Comparison of ENCODE assay signal across 15 cellular contexts in genomic region chr12:68789144-68789878, GRCh38.
"Had no signal": no experiment of that assay in that cellular context is flagged by ENCODE, and none has a peak within 500 bp of the region (broad histone marks: within the 10 kb centered on the region; RNA-seq: fewer than 3 reads in every experiment).

No MANE protein-coding gene starts in this region.

- H3K27me3 ChIP-seq: brain microvascular endothelial cell, thyroid gland had no signal

- H3K4me3 ChIP-seq: thyroid gland had no signal

- H3K36me3 ChIP-seq: brain microvascular endothelial cell, thyroid gland had no signal

- H3K9ac ChIP-seq: parathyroid adenoma had no signal

- H3K4me1 ChIP-seq: parathyroid adenoma had no signal

- DNase-seq: activated B cell treated with CpG ODN at 0.5 μM for 24 hours; activated CD4-positive, alpha-beta T cell treated with anti-CD3 and anti-CD28 coated beads, Interleukin-2, amount 10 ng/mL, durations not matched to agents 24 days and 14 days; activated naive CD8-positive, alpha-beta T cell treated with anti-CD3 and anti-CD28 coated beads for 36 hours; amygdala; brain microvascular endothelial cell; cortex of kidney; effector memory CD8-positive, alpha-beta T cell; foreskin melanocyte; left cardiac atrium; naive B cell; retina; stimulated activated CD4-positive, alpha-beta T cell treated with anti-CD3 and anti-CD28 coated beads, Interleukin-2, amount 100 ng/mL, for 48 hours; stimulated activated naive B cell treated with anti-CD40 and anti-IgM and Interleukin-4, amounts not matched to agents 10 μg/mL and 1 μg/mL and 100 μg/mL, for 72 hours; thyroid gland had no signal

- H3K9me3 ChIP-seq: thyroid gland had no signal

- H3K27ac ChIP-seq: brain microvascular endothelial cell, parathyroid adenoma, thyroid gland had no signal

- H2AFZ ChIP-seq: parathyroid adenoma had no signal

- H3K79me2 ChIP-seq: parathyroid adenoma had no signal

- ATAC-seq: effector memory CD8-positive, alpha-beta T cell; left cardiac atrium; stimulated activated naive B cell treated with anti-CD40 and anti-IgM and Interleukin-4, amounts not matched to agents 10 μg/mL and 1 μg/mL and 100 μg/mL, for 72 hours had no signal
